14 cellular contexts compared by ENCODE assay signal in the genomic region with DNA sequence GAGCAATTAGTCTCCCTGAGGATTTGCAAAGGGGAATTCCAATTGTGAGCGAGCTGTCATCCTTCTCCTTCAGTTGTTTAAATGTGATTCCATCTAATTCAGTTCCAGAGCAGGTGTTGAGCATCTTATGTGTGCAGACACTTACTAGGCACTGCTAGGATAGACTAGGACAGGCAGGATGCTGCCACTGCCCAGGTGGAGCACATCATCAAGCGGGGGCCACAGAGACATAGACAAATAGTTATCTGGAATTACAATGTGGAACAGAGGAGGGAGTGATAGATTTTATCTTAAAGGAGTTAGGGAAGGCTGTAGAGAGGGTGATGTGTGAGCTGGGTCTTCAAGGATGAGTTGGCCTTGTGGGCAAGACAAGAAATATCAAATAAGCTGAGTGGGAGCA. TPM values are rescaled to one million over a fixed set of nuclear protein-coding genes. Genes with fewer than 3 reads are reported as not detected.
A peak's percentile ranks its signal among the peaks of the same experiment; 100 is the strongest.
DNase-seq lines count a peak whose midpoint lies in the region; ATAC-seq and TF ChIP-seq lines count a peak whose summit lies in the region.
"Had no signal": no experiment of that assay in that cellular context is flagged by ENCODE, and none has a peak within 500 bp of the region (broad histone marks: within the 10 kb centered on the region; RNA-seq: fewer than 3 reads in every experiment).

No MANE protein-coding gene starts in this region.

- H3K4me1 ChIP-seq in Caco-2, result peaks cover 21% of the 10 kb centered on the region
- H3K4me1 ChIP-seq in stomach, result peaks cover 0 to 22% (median 2%) of the 10 kb centered on the region in 4 donors

- ATAC-seq in HG03439 (IDR thresholded peaks at IDR 0.05; ENCODE audit: unreplicated experiment), result peak; percentile 20
- ATAC-seq: SK-N-SH treated with all-trans-retinoic acid at 6 μM for 48 hours had no signal

- CTCF ChIA-PET in Caco-2 (lab: Charles Lee), result no interaction called here

- H3K36me3 ChIP-seq in Caco-2 (ENCODE audit: control insufficient read depth, insufficient read depth, low read length), result no peaks in the 10 kb centered on the region
- no peaks in the 10 kb centered on the region for H3K36me3 ChIP-seq in stomach
- H3K36me3 ChIP-seq: thyroid gland had no signal

- peak overlapping the region in 2 of 5 donors; percentile 31 to 47 for H3K27ac ChIP-seq in stomach
- H3K27ac ChIP-seq: thyroid gland had no signal

- WGBS in stomach, 5 donors, result 82 to 95% (median 92%) methylated on average over 2 of the region's 2 CpGs

- TF ChIP-seq CTCF in Caco-2 (IDR thresholded peaks at IDR 0.05; ENCODE audit: insufficient read depth in 1 of 2, low read depth in 1 of 2, low read length in 1 of 2, severe bottlenecking in 1 of 2, unreplicated experiment in 1 of 2) (no peak), nephron (IDR thresholded peaks at IDR 0.05; ENCODE audit: unreplicated experiment in 3 of 3) (no peak), stomach (IDR thresholded peaks at IDR 0.05) (no peak)

- POLR2A ChIA-PET in Caco-2 (lab: Charles Lee), result no interaction called here

- H3K4me3 ChIP-seq in Caco-2 (ENCODE audit: low read depth, low read length) (no peak overlapping the region), stomach (no peak overlapping the region)
- H3K4me3 ChIP-seq: thyroid gland had no signal

- TF ChIP-seq EP300 in stomach (IDR thresholded peaks at IDR 0.05), result no peak

- H3K27me3 Mint-ChIP-seq in Caco-2 (ENCODE audit: insufficient read depth, unreplicated experiment), result no peaks in the 10 kb centered on the region
- no peaks in the 10 kb centered on the region for H3K27me3 Mint-ChIP-seq in activated naive CD8-positive, alpha-beta T cell treated with anti-CD3 and anti-CD28 coated beads for 36 hours
- H3K27me3 Mint-ChIP-seq in nephron (ENCODE audit: low read depth), result no peaks in the 10 kb centered on the region

- TF ChIP-seq POLR2A in stomach (IDR thresholded peaks at IDR 0.05), result no peak

- H3K9me3 Mint-ChIP-seq in Caco-2 (ENCODE audit: unreplicated experiment), result peaks cover 9% of the 10 kb centered on the region
- H3K9me3 Mint-ChIP-seq in activated naive CD8-positive, alpha-beta T cell treated with anti-CD3 and anti-CD28 coated beads for 36 hours, result no peaks in the 10 kb centered on the region
- no peaks in the 10 kb centered on the region for H3K9me3 Mint-ChIP-seq in nephron
- H3K9me3 Mint-ChIP-seq: dendritic cell treated with granulocyte-macrophage colony-stimulating factor and Interleukin-4, amounts not matched to agents 40 ng/mL and 50 ng/mL, for 4 days had no signal

- no TSS peak for BruUV-seq in Caco-2 (replicated peaks; lab: Mats Ljungman, UMichigan)

- H3K27me3 ChIP-seq in Caco-2 (replicated peaks; ENCODE audit: control insufficient read depth, insufficient read depth, low read length) (no peaks in the 10 kb centered on the region), stomach (no peaks in the 10 kb centered on the region)
- H3K27me3 ChIP-seq: thyroid gland had no signal

- intact Hi-C loops in Caco-2 (cut with micrococcal nuclease; ENCODE audit: unreplicated experiment) (no loop called here), stomach (cut with DNase I; ENCODE audit: low total_unique reads) (no loop called here)

- H3K36me3 Mint-ChIP-seq in Caco-2 (ENCODE audit: insufficient read depth, unreplicated experiment) (no peaks in the 10 kb centered on the region), nephron (ENCODE audit: low read depth) (no peaks in the 10 kb centered on the region)
- no peaks in the 10 kb centered on the region for H3K36me3 Mint-ChIP-seq in activated naive CD8-positive, alpha-beta T cell treated with anti-CD3 and anti-CD28 coated beads for 36 hours

- H3K27ac Mint-ChIP-seq in Caco-2 (ENCODE audit: unreplicated experiment), result peak overlapping the region; percentile 74
- H3K27ac Mint-ChIP-seq in activated naive CD8-positive, alpha-beta T cell treated with anti-CD3 and anti-CD28 coated beads for 36 hours, result peak overlapping the region; percentile 90
- H3K27ac Mint-ChIP-seq in nephron, result peak overlapping the region in 2 of 3 experiments; percentile 6 to 12
- H3K27ac Mint-ChIP-seq: dendritic cell treated with granulocyte-macrophage colony-stimulating factor and Interleukin-4, amounts not matched to agents 40 ng/mL and 50 ng/mL, for 4 days had no signal

- H3K4me3 Mint-ChIP-seq in Caco-2 (ENCODE audit: unreplicated experiment) (no peak overlapping the region), nephron (no peak overlapping the region)
- no peak overlapping the region for H3K4me3 Mint-ChIP-seq in activated naive CD8-positive, alpha-beta T cell treated with anti-CD3 and anti-CD28 coated beads for 36 hours
- H3K4me3 Mint-ChIP-seq: dendritic cell treated with granulocyte-macrophage colony-stimulating factor and Interleukin-4, amounts not matched to agents 40 ng/mL and 50 ng/mL, for 4 days had no signal

- H3K4me1 Mint-ChIP-seq in Caco-2 (ENCODE audit: low read depth, unreplicated experiment), result peaks cover 37% of the 10 kb centered on the region
- peaks cover 54% of the 10 kb centered on the region for H3K4me1 Mint-ChIP-seq in activated naive CD8-positive, alpha-beta T cell treated with anti-CD3 and anti-CD28 coated beads for 36 hours
- H3K4me1 Mint-ChIP-seq in nephron, result peaks cover 22% of the 10 kb centered on the region

- H3K9me3 ChIP-seq in Caco-2 (no peaks in the 10 kb centered on the region), stomach (no peaks in the 10 kb centered on the region)
- H3K9me3 ChIP-seq: thyroid gland had no signal

- no peak for DNase-seq in Caco-2
- DNase-seq in activated naive CD8-positive, alpha-beta T cell treated with anti-CD3 and anti-CD28 coated beads for 36 hours, result no peak
- DNase-seq in stomach, result no peak
- no peak for DNase-seq in anterior cingulate cortex (lab: John Stamatoyannopoulos, UW)
- DNase-seq in hippocampal formation (lab: John Stamatoyannopoulos, UW), result no peak
- DNase-seq in NK-92 treated with Interleukin-12 subunit alpha and Interleukin-12 subunit beta, amount 100 ng/mL, for 24 hours (lab: John Stamatoyannopoulos, UW), result no peak
- DNase-seq: activated CD4-positive, CD25-positive, alpha-beta regulatory T cell treated with anti-CD3 and anti-CD28 coated beads, Interleukin-2, amount 50 U/mL, for 72 hours; foreskin melanocyte; NCI-H1930; thyroid gland had no signal

RNA-seq across cellular contexts. Expression of gene CDC7, which starts 55.9 kb away (rescaled TPM):
- total RNA-seq in Caco-2 (2022), result 17.6 and 19.4 TPM in 2 replicates
- total RNA-seq in activated naive CD8-positive, alpha-beta T cell treated with anti-CD3 and anti-CD28 coated beads for 36 hours, result 10 to 100 TPM; 25.7 to 26.0 TPM
- 1 to 10 TPM in 4 of 5 donors, not detected in 1; 1.3 to 6.6 (median 2.2) TPM for total RNA-seq in stomach
- polyA plus RNA-seq in stomach, result 1 to 10 TPM; 1.4 to 3.1 (median 2.1) TPM

Comparison
In these comparisons a context has a peak if more than half of its experiments do, and no peak if none do; other contexts are left out.
1. H3K27ac Mint-ChIP-seq: peak in every context shown above with its lines; median percentile 90 in activated naive CD8-positive, alpha-beta T cell treated with anti-CD3 and anti-CD28 coated beads for 36 hours; 74 in Caco-2; 9 in nephron.